In the genomic region with DNA sequence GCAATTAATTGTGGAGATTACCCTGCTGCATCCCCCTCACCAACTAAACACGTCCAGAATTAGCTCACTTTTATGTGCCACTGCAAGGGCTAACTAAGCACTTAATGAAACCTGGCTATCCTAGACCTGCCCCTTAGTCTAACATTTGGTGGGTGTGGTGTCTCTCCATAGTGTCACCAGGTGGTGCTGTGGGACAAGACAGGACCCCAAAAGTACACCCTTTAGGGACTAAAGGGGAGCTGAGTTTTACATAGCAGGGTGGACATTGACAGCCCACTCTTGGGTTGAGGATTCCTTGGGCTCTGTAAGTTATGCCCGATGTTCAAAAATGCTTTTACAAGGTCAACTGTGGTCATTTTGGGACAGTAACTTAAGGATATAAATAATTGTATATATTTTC, we compare ENCODE assay signal across 12 cellular contexts. TPM values are rescaled to one million over a fixed set of nuclear protein-coding genes. Genes with fewer than 3 reads are reported as not detected.
DNase-seq lines count a peak whose midpoint lies in the region; ATAC-seq and TF ChIP-seq lines count a peak whose summit lies in the region.
"Had no signal": no experiment of that assay in that cellular context is flagged by ENCODE, and none has a peak within 500 bp of the region (broad histone marks: within the 10 kb centered on the region; RNA-seq: fewer than 3 reads in every experiment).

No MANE protein-coding gene starts in this region.

- TF ChIP-seq CTCF in neural crest cell (conservative IDR thresholded peaks at IDR 0.05) (peak; percentile 31), body of pancreas (IDR thresholded peaks at IDR 0.05) (peak in 1 of 7 experiments; percentile 5)

- H3K27me3 ChIP-seq in body of pancreas: no peaks in the 10 kb centered on the region
- H3K27me3 ChIP-seq: Peyer's patch had no signal

- no peaks in the 10 kb centered on the region for H3K27me3 Mint-ChIP-seq in neural crest cell (ENCODE audit: low read depth)
- H3K27me3 Mint-ChIP-seq: activated naive CD8-positive, alpha-beta T cell had no signal

- peak overlapping the region; percentile 70 for H3K4me3 Mint-ChIP-seq in neural crest cell
- H3K4me3 Mint-ChIP-seq: activated naive CD8-positive, alpha-beta T cell had no signal

- WGBS in body of pancreas, 2 donors: 80 to 86% methylated on average over 2 of the region's 2 CpGs

- H3K9me3 Mint-ChIP-seq in neural crest cell: no peaks in the 10 kb centered on the region

- H3K36me3 ChIP-seq in body of pancreas (replicated peaks in 1 of 2; ENCODE audit: insufficient read depth in 1 of 2, low read depth in 2 of 2): peaks cover 0 to 3% of the 10 kb centered on the region in 2 donors

- DNase-seq in NK-92 treated with Interleukin-12 subunit alpha and Interleukin-12 subunit beta, amount 100 ng/mL, for 24 hours (lab: John Stamatoyannopoulos, UW): peak; percentile 6
- DNase-seq in NK-92 (lab: John Stamatoyannopoulos, UW; ENCODE audit: unreplicated experiment): no peak
- peak; percentile 9 for DNase-seq in astrocyte of the hippocampus (ENCODE audit: low read depth, low spot score)
- no peak for DNase-seq in neural crest cell (ENCODE audit: low read depth, low spot score)
- DNase-seq in globus pallidus (ENCODE audit: low spot score): no peak
- DNase-seq in body of pancreas: no peak
- DNase-seq in ecto neural progenitor cell (ENCODE audit: low spot score): no peak
- DNase-seq: COR-L47, left ventricle myocardium superior, Peyer's patch had no signal

- peaks cover 11% of the 10 kb centered on the region for H3K36me3 Mint-ChIP-seq in neural crest cell (ENCODE audit: low read depth)

- ATAC-seq in HG02885 (IDR thresholded peaks at IDR 0.05; ENCODE audit: poor library complexity, unreplicated experiment) (peak; percentile 32), body of pancreas (no peak)
- ATAC-seq: left ventricle myocardium superior had no signal

- intact Hi-C loops in body of pancreas (cut with DNase I): no loop called here

- no peak overlapping the region for H3K27ac Mint-ChIP-seq in neural crest cell (ENCODE audit: unreplicated experiment)
- H3K27ac Mint-ChIP-seq: activated naive CD8-positive, alpha-beta T cell had no signal

- peaks cover 4% of the 10 kb centered on the region for H3K4me1 ChIP-seq in body of pancreas

- H3K9me3 ChIP-seq in body of pancreas: no peaks in the 10 kb centered on the region
- H3K9me3 ChIP-seq: Peyer's patch had no signal

- peaks cover 30% of the 10 kb centered on the region for H3K4me1 Mint-ChIP-seq in neural crest cell

- no peak overlapping the region for H3K27ac ChIP-seq in body of pancreas
- H3K27ac ChIP-seq: Peyer's patch had no signal

- TF ChIP-seq POLR2A in body of pancreas (IDR thresholded peaks at IDR 0.05): no peak

- H3K4me3 ChIP-seq in body of pancreas: no peak overlapping the region
- H3K4me3 ChIP-seq: Peyer's patch had no signal

RNA-seq across cellular contexts. Expression of a gene that starts 5.7 kb away (rescaled TPM):
- total RNA-seq in neural crest cell (132 and 137 TPM in 2 replicates), body of pancreas (10 to 100 TPM; 71.1 to 77.8 TPM)

Comparison
In these comparisons a context has a peak if more than half of its experiments do, and no peak if none do; other contexts are left out.
1. DNase-seq: peak in NK-92 treated with Interleukin-12 subunit alpha and Interleukin-12 subunit beta, amount 100 ng/mL, for 24 hours (single experiment) and astrocyte of the hippocampus (single experiment); none in NK-92 (single experiment), neural crest cell (single experiment), globus pallidus (single experiment), body of pancreas (0 of 4) and ecto neural progenitor cell (single experiment).